ENCODE assay signal across 22 cellular contexts in the genomic region with DNA sequence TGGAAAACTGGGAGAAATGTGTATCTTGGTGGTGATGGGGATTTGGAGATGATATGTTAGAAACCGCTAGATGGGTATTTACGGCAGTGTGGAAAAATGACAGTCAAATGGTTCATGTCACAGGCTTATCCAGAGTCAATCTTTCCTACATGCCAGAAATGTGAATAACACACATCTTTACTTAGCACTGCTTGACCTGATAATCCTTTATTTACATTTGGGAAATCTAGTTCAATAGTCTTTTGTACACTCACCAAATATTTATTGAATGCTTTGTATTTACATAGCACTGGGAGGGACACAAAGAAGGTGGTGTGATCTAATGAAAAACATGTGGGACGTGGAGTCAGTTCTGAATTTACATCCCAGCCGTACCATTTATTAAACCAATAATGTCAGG.
DNase-seq lines count a peak whose midpoint lies in the region; ATAC-seq and TF ChIP-seq lines count a peak whose summit lies in the region.
"Had no signal": no experiment of that assay in that cellular context is flagged by ENCODE, and none has a peak within 500 bp of the region (broad histone marks: within the 10 kb centered on the region; RNA-seq: fewer than 3 reads in every experiment).

No MANE protein-coding gene starts in this region.

- H3K9ac ChIP-seq in colonic mucosa (ENCODE audit: low read depth in 2 of 2, low read length in 2 of 2) = no peak overlapping the region
- H3K9ac ChIP-seq: parathyroid adenoma had no signal

- H3K9me2 ChIP-seq in PC-9 (ENCODE audit: insufficient read depth) = no peaks in the 10 kb centered on the region

- H3K36me3 ChIP-seq in PC-9 (ENCODE audit: low read depth) (no peaks in the 10 kb centered on the region), colonic mucosa (no peaks in the 10 kb centered on the region)
- H3K36me3 ChIP-seq: heart right ventricle, Peyer's patch, suprapubic skin had no signal

- H3K79me2 ChIP-seq in PC-9 (ENCODE audit: low read depth) = no peaks in the 10 kb centered on the region
- H3K79me2 ChIP-seq: parathyroid adenoma had no signal

- DNase-seq in AG09309 (ENCODE audit: low read depth) = peak; percentile 2
- peak; percentile 39 for DNase-seq in HFF-Myc (ENCODE audit: extremely low read depth, low read depth)
- peak in 1 of 2 experiments; percentile 81 for DNase-seq in PC-9
- DNase-seq in fibroblast of mammary gland (ENCODE audit: low read depth) = peak; percentile 11
- DNase-seq in GOT3 (lab: John Stamatoyannopoulos, UW) = no peak
- no peak for DNase-seq in colonic mucosa
- DNase-seq in Ammon's horn (ENCODE audit: low spot score) = no peak
- DNase-seq: activated CD4-positive, alpha-beta T cell treated with anti-CD3 and anti-CD28 coated beads, Interleukin-2, amount 50 U/mL, for 4 hours; activated naive CD4-positive, alpha-beta T cell treated with anti-CD3 and anti-CD28 coated beads, Interleukin-2, amount 50 U/mL, for 16 hours; activated T-cell treated with anti-CD3 and anti-CD28 coated beads, Interleukin-2, amount 50 U/mL, for 24 hours; AML-193; heart right ventricle; naive thymus-derived CD8-positive, alpha-beta T cell; NCI-H187; NCI-H524 treated with DMSO at 0.1 percent for 48 hours; Peyer's patch; stimulated activated CD4-positive, alpha-beta T cell treated with anti-CD3 and anti-CD28 coated beads, Interleukin-4, amount 100 ng/mL, for 4 hours; stimulated activated CD8-positive, alpha-beta memory T cell treated with anti-CD3 and anti-CD28 coated beads, Interleukin-4, amount 100 ng/mL, for 48 hours; SW 1271 had no signal

- H3K9me3 ChIP-seq in PC-9 (ENCODE audit: insufficient read depth, low read depth) (0 out of 2 replicates have a peak, but pooled peaks cover 3% of the 10 kb centered on the region), colonic mucosa (no peaks in the 10 kb centered on the region)
- H3K9me3 ChIP-seq: Peyer's patch, suprapubic skin had no signal

- POLR2A ChIA-PET in PC-9 (lab: Charles Lee; ENCODE audit: unreplicated experiment) = no interaction called here

- H3K4me1 ChIP-seq in PC-9 (replicated peaks; ENCODE audit: insufficient read depth) = peaks cover 14% of the 10 kb centered on the region
- no peaks in the 10 kb centered on the region for H3K4me1 ChIP-seq in colonic mucosa
- H3K4me1 ChIP-seq: heart right ventricle, parathyroid adenoma, Peyer's patch, suprapubic skin had no signal

- no peaks in the 10 kb centered on the region for H4K20me1 ChIP-seq in PC-9 (ENCODE audit: insufficient read depth)

- H3K27ac ChIP-seq in PC-9 (no peak overlapping the region), colonic mucosa (no peak overlapping the region)
- H3K27ac ChIP-seq: heart right ventricle, parathyroid adenoma, Peyer's patch, suprapubic skin had no signal

- H2AFZ ChIP-seq in PC-9 = 0 out of 2 replicates have a peak overlapping the region, but pooled peaks have one; percentile 12
- H2AFZ ChIP-seq: parathyroid adenoma had no signal

- H3K27me3 ChIP-seq in PC-9 (ENCODE audit: insufficient read depth, low read depth) = no peaks in the 10 kb centered on the region
- no peaks in the 10 kb centered on the region for H3K27me3 ChIP-seq in colonic mucosa
- H3K27me3 ChIP-seq: heart right ventricle, Peyer's patch, suprapubic skin had no signal

- TF ChIP-seq CTCF in AG09309 (IDR thresholded peaks at IDR 0.05; ENCODE audit: control insufficient read depth, insufficient read depth, low read depth, low read length, missing control alignments) (no peak), HFF-Myc (IDR thresholded peaks at IDR 0.05; ENCODE audit: low read depth, low read length, missing control alignments) (no peak), PC-9 (conservative IDR thresholded peaks at IDR 0.05) (no peak), fibroblast of mammary gland (conservative IDR thresholded peaks at IDR 0.05; ENCODE audit: control insufficient read depth, insufficient read depth, low read depth, low read length) (no peak), colonic mucosa (IDR thresholded peaks at IDR 0.05) (no peak)

- no peak for ATAC-seq in HG03565 (IDR thresholded peaks at IDR 0.05; ENCODE audit: unreplicated experiment)
- ATAC-seq: heart right ventricle; naive thymus-derived CD8-positive, alpha-beta T cell had no signal

- H3K4me3 ChIP-seq in AG09309 (ENCODE audit: control insufficient read depth, low read depth, low read length) = no peak overlapping the region
- no peak overlapping the region for H3K4me3 ChIP-seq in HFF-Myc (replicated peaks; ENCODE audit: low read depth, low read length)
- no peak overlapping the region for H3K4me3 ChIP-seq in PC-9
- H3K4me3 ChIP-seq in fibroblast of mammary gland (ENCODE audit: control insufficient read depth, low read depth, low read length) = no peak overlapping the region
- H3K4me3 ChIP-seq in colonic mucosa = no peak overlapping the region
- H3K4me3 ChIP-seq: heart right ventricle, Peyer's patch, suprapubic skin had no signal

- BruUV-seq in PC-9 (replicated peaks; lab: Mats Ljungman, UMichigan) = no TSS peak

- CTCF ChIA-PET in PC-9 (lab: Charles Lee) = no interaction called here

- H3F3A ChIP-seq in PC-9 (ENCODE audit: insufficient read depth, low read depth) = peaks cover 7% of the 10 kb centered on the region; the same call in 1 of the 2 replicates

- intact Hi-C loops in PC-9 (cut with micrococcal nuclease; ENCODE audit: unreplicated experiment) = no loop called here
- intact Hi-C loops in colonic mucosa (cut with DNase I) = no loop called here

- peak overlapping the region; percentile 49 for H3K4me2 ChIP-seq in PC-9

Comparison
In these comparisons a context has a peak if more than half of its experiments do, and no peak if none do; other contexts are left out.
1. DNase-seq: peak in AG09309 (single experiment), HFF-Myc (single experiment) and fibroblast of mammary gland (single experiment); none in GOT3 (single experiment), colonic mucosa (single experiment) and Ammon's horn (single experiment).